ENCODE assay signal across 33 cellular contexts in genomic region chr19:3348042-3348441, GRCh38.
"Had no signal": no experiment of that assay in that cellular context is flagged by ENCODE, and none has a peak within 500 bp of the region (broad histone marks: within the 10 kb centered on the region; RNA-seq: fewer than 3 reads in every experiment).

No MANE protein-coding gene starts in this region.

- DNase-seq: activated CD4-positive, alpha-beta memory T cell treated with anti-CD3 and anti-CD28 coated beads for 36 hours; activated CD4-positive, alpha-beta T cell treated with anti-CD3 and anti-CD28 coated beads, Interleukin-2, amount 10 ng/mL, durations not matched to agents 24 days and 14 days; activated CD8-positive, alpha-beta memory T cell treated with anti-CD3 and anti-CD28 coated beads, Interleukin-2, amount 50 U/mL, for 48 hours; activated gamma-delta T cell; activated naive CD4-positive, alpha-beta T cell treated with anti-CD3 and anti-CD28 coated beads, Interleukin-2, amount 10 ng/mL, durations not matched to agents 7 days and 5 days; activated naive CD8-positive, alpha-beta T cell treated with anti-CD3 and anti-CD28 coated beads, Interleukin-2, amount 10 ng/mL, durations not matched to agents 7 days and 5 days; activated T-cell treated with anti-CD3 and anti-CD28 coated beads, Interleukin-2, amount 50 U/mL, for 24 hours; brain microvascular endothelial cell; dorsolateral prefrontal cortex; effector memory CD4-positive, alpha-beta T cell; erythroblast; hypothalamus; immature natural killer cell; mesendoderm; stimulated activated CD4-positive, alpha-beta T cell treated with anti-CD3 and anti-CD28 coated beads, Interleukin-1b, Interleukin-23, amount 100 ng/mL, for 48 hours; stimulated activated CD4-positive, alpha-beta T cell treated with anti-CD3 and anti-CD28 coated beads, Interleukin-4, amount 100 ng/mL, for 4 hours; stimulated activated CD8-positive, alpha-beta memory T cell treated with anti-CD3 and anti-CD28 coated beads, Interleukin-4, amount 100 ng/mL, for 48 hours; stimulated activated naive CD8-positive, alpha-beta T cell treated with anti-CD3 and anti-CD28 coated beads, Interleukin-15, amount 100 ng/mL, for 72 hours; T-helper 17 cell; T1000; trophoblast cell; WERI-Rb-1 had no signal

- ATAC-seq: activated CD4-positive, CD25-positive, alpha-beta regulatory T cell treated with anti-CD3 and anti-CD28 coated beads, Interleukin-2, amount 50 U/mL, for 24 hours; heart left ventricle; left lung; natural killer cell treated with Interleukin-12 subunit alpha and Interleukin-12 subunit beta and Interleukin-15 and Interleukin-18, amount 100 ng/mL, for 72 hours; stimulated activated memory B cell treated with anti-CD40 and anti-IgM and Interleukin-4, amounts not matched to agents 10 μg/mL and 1 μg/mL and 100 μg/mL, for 72 hours; stimulated activated naive CD8-positive, alpha-beta T cell treated with anti-CD3 and anti-CD28 coated beads, Interleukin-15, amount 100 ng/mL, for 72 hours; T-helper 17 cell had no signal

- H3K27ac ChIP-seq: brain microvascular endothelial cell, left lung, suprapubic skin, WERI-Rb-1 had no signal

- H3K27me3 ChIP-seq: ascending aorta, brain microvascular endothelial cell, dorsolateral prefrontal cortex, heart left ventricle, left lung, suprapubic skin had no signal

- FAIRE-seq: urothelium cell line had no signal

- H3K9me3 ChIP-seq: ascending aorta, heart left ventricle, left lung, suprapubic skin had no signal

- H3K4me2 ChIP-seq: smooth muscle cell had no signal

- H3K36me3 ChIP-seq: ascending aorta, brain microvascular endothelial cell, heart left ventricle, left lung, suprapubic skin, WERI-Rb-1 had no signal

- H3K4me3 ChIP-seq: ascending aorta, coronary artery, dorsolateral prefrontal cortex, heart left ventricle, left lung, lung, smooth muscle cell, suprapubic skin had no signal
